In genomic region chr16:75250089-75250808, GRCh38 we compare ENCODE assay signal across 8 cellular contexts. TPM values are rescaled to one million over a fixed set of nuclear protein-coding genes. Genes with fewer than 3 reads are reported as not detected.
DNase-seq lines count a peak whose midpoint lies in the region; ATAC-seq and TF ChIP-seq lines count a peak whose summit lies in the region.

No MANE protein-coding gene starts in this region.

- peaks cover 0 to 52% (median 0%) of the 10 kb centered on the region in 9 donors for H3K27me3 ChIP-seq in heart left ventricle
- no peaks in the 10 kb centered on the region for H3K27me3 ChIP-seq in sigmoid colon

- peak overlapping the region; percentile 86 to 99 (median 94) for H3K27ac ChIP-seq in heart left ventricle
- peak overlapping the region; percentile 91 to 96 (median 93) for H3K27ac ChIP-seq in sigmoid colon

- H3K9me3 ChIP-seq in heart left ventricle (no peaks in the 10 kb centered on the region), sigmoid colon (no peaks in the 10 kb centered on the region)

- DNase-seq in GM03348 (ENCODE audit: low spot score) (peak; percentile 48), T-cell (no peak), heart left ventricle (peak in 3 of 5 donors; percentile 66 to 76 (median 76)), sigmoid colon (no peak), D341Med (ENCODE audit: low spot score) (no peak), DMS153 (lab: John Stamatoyannopoulos, UW) (no peak), ecto neural progenitor cell (ENCODE audit: low spot score) (no peak)
- no peak for DNase-seq in activated CD8-positive, alpha-beta memory T cell treated with anti-CD3 and anti-CD28 coated beads for 24 hours

- CTCF ChIA-PET in T-cell (lab: Charles Lee), result interaction anchor here in 1 of 2 donors (0.5 to 1.0 kb wide), 2 partner anchors 17 to 325 kb away, joined by 4 to 7 read pairs; no protein-coding TSS in a partner anchor

- intact Hi-C loops in heart left ventricle (cut with DNase I), result loop anchor here in 3 of 10 donors (2.0 to 10.0 kb wide), 2 partner anchors 55 kb away; no protein-coding TSS in a partner anchor
- intact Hi-C loops in sigmoid colon (cut with DNase I), result loop anchor here (2.0 kb wide), 1 partner anchor 15 kb away; no protein-coding TSS in a partner anchor

- H3K27ac Mint-ChIP-seq in T-cell, result no peak overlapping the region

- H3K36me3 ChIP-seq in heart left ventricle (no peaks in the 10 kb centered on the region), sigmoid colon (no peaks in the 10 kb centered on the region)

- H3K4me3 Mint-ChIP-seq in T-cell, result peak overlapping the region; percentile 34 to 57 (median 55)

- peaks cover 0 to 12% (median 10%) of the 10 kb centered on the region in 3 donors for H3K4me1 Mint-ChIP-seq in T-cell

- no peaks in the 10 kb centered on the region for H3K9me3 Mint-ChIP-seq in T-cell

- H3K4me1 ChIP-seq in heart left ventricle (peaks cover 41 to 98% (median 90%) of the 10 kb centered on the region in 12 donors), sigmoid colon (peaks cover 3 to 96% (median 95%) of the 10 kb centered on the region in 4 donors)

- H3K4me3 ChIP-seq in heart left ventricle, result peak overlapping the region; percentile 65 to 98 (median 88)
- peak overlapping the region; percentile 69 to 95 (median 86) for H3K4me3 ChIP-seq in sigmoid colon

- no peak for TF ChIP-seq EP300 in sigmoid colon (IDR thresholded peaks at IDR 0.05)

- TF ChIP-seq POLR2A in heart left ventricle (IDR thresholded peaks at IDR 0.05) (no peak), sigmoid colon (IDR thresholded peaks at IDR 0.05) (no peak)

- WGBS in heart left ventricle, 4 donors, result 3 to 6% (median 4%) methylated on average over 25 to 29 of the region's 29 CpGs
- 2 to 7% methylated on average over 29 of the region's 29 CpGs for WGBS in sigmoid colon, 2 donors

- TF ChIP-seq CTCF in heart left ventricle (IDR thresholded peaks at IDR 0.05) (peak in 1 of 12 donors; percentile 6), sigmoid colon (IDR thresholded peaks at IDR 0.05) (no peak)

- no peaks in the 10 kb centered on the region for H3K36me3 Mint-ChIP-seq in T-cell

- H3K27me3 Mint-ChIP-seq in T-cell, result peaks cover 16 to 58% of the 10 kb centered on the region in 2 donors

- ATAC-seq in T-cell (replicated peaks in 1 of 4) (no peak), heart left ventricle (peak; percentile 31 to 41 (median 34))

- POLR2A ChIA-PET in T-cell (lab: Charles Lee), result no interaction called here

RNA-seq across cellular contexts. Expression of gene BCAR1, which starts 1.2 kb away (rescaled TPM):
- 1 to 10 TPM in 2 of 5 donors, under 1 TPM in 3; 0.49 to 1.6 (median 0.98) TPM for total RNA-seq in T-cell
- total RNA-seq in heart left ventricle, result 100 to 1,000 TPM in 1 of 9 donors, 10 to 100 TPM in 8; 51.4 to 129 (median 72.0) TPM
- polyA plus RNA-seq in heart left ventricle, result 10 to 100 TPM; 54.2 to 89.2 TPM
- 10 to 100 TPM; 21.7 to 42.9 (median 32.4) TPM for total RNA-seq in sigmoid colon
- 10 to 100 TPM; 45.0 to 82.3 (median 72.6) TPM for polyA plus RNA-seq in sigmoid colon

RNA-seq across cellular contexts. Expression of gene CTRB1, which starts 31.5 kb away (rescaled TPM):
- total RNA-seq in T-cell (1 to 10 TPM in 3 of 5 donors, not detected in 2; 6.1 to 8.3 (median 7.9) TPM), heart left ventricle (1 to 10 TPM in 5 of 9 donors, not detected in 4; 2.0 to 3.7 (median 3.0) TPM), sigmoid colon (not detected)
- polyA plus RNA-seq in heart left ventricle (under 1 TPM in 1 of 2 donors, not detected in 1; 0.64 TPM), sigmoid colon (10 to 100 TPM in 1 of 3 donors, under 1 TPM in 1, not detected in 1; 0.48 to 16.8 TPM)

RNA-seq across cellular contexts. Expression of gene CTRB2, which starts 43.3 kb away (rescaled TPM):
- total RNA-seq in T-cell (10 to 100 TPM in 3 of 5 donors, not detected in 2; 14.4 to 18.7 (median 15.1) TPM), heart left ventricle (1 to 10 TPM in 4 of 9 donors, under 1 TPM in 1, not detected in 4; 0.98 to 3.7 (median 2.8) TPM), sigmoid colon (not detected)
- polyA plus RNA-seq in heart left ventricle (under 1 TPM in 1 of 2 donors, not detected in 1; 0.51 TPM), sigmoid colon (10 to 100 TPM in 1 of 3 donors, under 1 TPM in 1, not detected in 1; 0.42 to 17.4 TPM)

Comparison
In these comparisons a context has a peak if more than half of its experiments do, and no peak if none do; other contexts are left out.
1. DNase-seq: peak in GM03348 (single experiment) and heart left ventricle (3 of 5); none in T-cell (0 of 34), sigmoid colon (single experiment), activated CD8-positive, alpha-beta memory T cell treated with anti-CD3 and anti-CD28 coated beads for 24 hours (single experiment), D341Med (single experiment), DMS153 (single experiment) and ecto neural progenitor cell (single experiment).
2. ATAC-seq: peak in heart left ventricle (4 of 4); none in T-cell (0 of 4).
3. RNA of gene BCAR1, which starts 1.2 kb away (total RNA-seq): 51.4 to 129 TPM in heart left ventricle and 21.7 to 42.9 TPM in sigmoid colon; 0.49 to 1.6 TPM in T-cell; every median in the first group is over 4 times any median in the second.